8 cellular contexts compared by ENCODE assay signal in the genomic region with DNA sequence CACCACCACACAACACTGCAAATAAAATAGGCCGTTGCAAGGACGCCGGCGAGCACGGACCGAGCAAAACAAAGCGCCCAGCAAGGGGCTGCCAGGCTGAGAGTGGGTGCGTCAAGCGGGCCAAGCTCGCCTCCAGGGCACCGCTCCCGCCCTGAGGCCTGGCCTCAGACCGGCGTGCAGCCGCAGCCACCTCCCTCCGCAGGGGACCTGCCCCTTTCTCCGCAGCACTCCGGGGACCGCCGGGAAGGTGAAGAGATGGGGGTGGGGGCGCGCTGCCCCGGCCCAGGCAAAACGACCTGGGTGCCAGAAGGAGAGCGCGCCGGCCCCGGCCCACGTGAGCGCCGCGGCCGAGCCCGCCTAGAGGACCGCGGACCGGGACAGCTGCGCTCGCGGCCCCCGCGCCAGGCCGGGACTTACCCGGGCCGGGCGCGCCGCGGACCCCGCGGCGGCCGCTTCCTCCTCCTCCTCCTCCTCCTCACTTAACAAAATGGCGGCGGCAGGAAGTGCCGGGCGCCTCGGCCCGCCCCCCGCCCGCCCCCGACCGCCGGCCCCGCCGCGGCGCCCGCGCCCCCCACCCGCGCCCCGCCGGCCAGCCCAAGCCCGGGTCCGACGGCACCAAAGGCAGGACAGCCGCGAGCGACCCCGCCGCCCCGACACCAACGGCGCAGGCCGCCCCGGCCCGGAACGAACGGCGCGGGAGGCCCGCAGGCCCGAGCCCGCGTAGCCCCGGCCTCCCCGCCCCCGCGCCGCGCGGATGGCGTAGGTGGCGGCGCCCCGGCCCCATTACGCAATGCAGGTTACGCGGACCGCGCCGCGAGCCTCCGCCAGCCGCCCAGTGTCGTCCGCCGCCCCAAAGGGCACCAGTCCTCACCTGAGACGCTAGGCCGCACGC. TPM values are rescaled to one million over a fixed set of nuclear protein-coding genes. Genes with fewer than 3 reads are reported as not detected.
DNase-seq lines count a peak whose midpoint lies in the region; ATAC-seq and TF ChIP-seq lines count a peak whose summit lies in the region.

No MANE protein-coding gene starts in this region.

- peak overlapping the region; percentile 1 for H4K5ac ChIP-seq in IMR-90 (ENCODE audit: low read depth, low read length)

- H3K9me1 ChIP-seq in IMR-90 (ENCODE audit: insufficient read depth, low read length), result peaks cover 17% of the 10 kb centered on the region

- peak overlapping the region; percentile 0; the same call in 1 of the 2 replicates for H3K18ac ChIP-seq in IMR-90 (ENCODE audit: low read depth, low read length)

- peak overlapping the region; percentile 88 for H3K4ac ChIP-seq in IMR-90 (ENCODE audit: low read depth, low read length)

- BruUV-seq in IMR-90 (replicated peaks; lab: Mats Ljungman, UMichigan), result no TSS peak

- peak overlapping the region; percentile 79 to 99 (median 96) for H3K4me3 ChIP-seq in BLaER1 treated with 17β-estradiol and CSF1 and Interleukin-3, amounts not matched to agents 10 nM and 100 nM
- H3K4me3 ChIP-seq in IMR-90 (ENCODE audit: insufficient read depth, low read depth, low read length), result peak overlapping the region; percentile 80

- H3K9me3 ChIP-seq in BLaER1 treated with 17β-estradiol and CSF1 and Interleukin-3, amounts not matched to agents 10 nM and 100 nM (replicated peaks in 1 of 11), result no peaks in the 10 kb centered on the region
- H3K9me3 ChIP-seq in IMR-90 (ENCODE audit: control insufficient read depth, insufficient read depth, low read length), result no peaks in the 10 kb centered on the region

- in situ Hi-C loops in IMR-90 (cut with MboI; ENCODE audit: low sequenced_read_pairs), result no loop called here

- H3K36me3 Mint-ChIP-seq in brain, result peaks cover 28% of the 10 kb centered on the region

- peak overlapping the region; percentile 0; the same call in 1 of the 3 replicates for H2BK15ac ChIP-seq in IMR-90 (ENCODE audit: low read depth, low read length)

- peak overlapping the region; percentile 4 to 26; a peak in 1 of 4 replicates for H4K8ac ChIP-seq in IMR-90 (ENCODE audit: low read depth in 2 of 2, low read length in 2 of 2)

- peak overlapping the region; percentile 97 for H2AFZ ChIP-seq in IMR-90 (replicated peaks; ENCODE audit: low read length, poor library complexity)

- H2BK120ac ChIP-seq in IMR-90 (ENCODE audit: low read depth, low read length), result peak overlapping the region; percentile 43

- 1% methylated on average over 27 of the region's 122 CpGs; no CpG with 5 or more reads in 1 of the 2 experiments for WGBS in IMR-90 (ENCODE audit: extremely low coverage in 2 of 2, insufficient read length in 1 of 2), 2 experiments

- H3K36me3 ChIP-seq in BLaER1 treated with 17β-estradiol and CSF1 and Interleukin-3, amounts not matched to agents 10 nM and 100 nM, result peaks cover 4 to 24% (median 11%) of the 10 kb centered on the region in 11 experiments; a peak in 11 of 22 replicates
- H3K36me3 ChIP-seq in IMR-90 (ENCODE audit: control insufficient read depth, insufficient read depth, low read length), result no peaks in the 10 kb centered on the region

- H3K9me3 Mint-ChIP-seq in brain, result peaks cover 0 to 6% (median 0%) of the 10 kb centered on the region in 5 experiments

- peak overlapping the region; percentile 21 for H3K23ac ChIP-seq in IMR-90 (ENCODE audit: low read depth, low read length)

- H3K27ac Mint-ChIP-seq in brain, result peak overlapping the region; percentile 93 to 99 (median 95)

- POLR2A ChIA-PET in IMR-90 (lab: Charles Lee; ENCODE audit: unreplicated experiment), result no interaction called here

- H2BK20ac ChIP-seq in IMR-90 (ENCODE audit: low read depth, low read length), result no peak overlapping the region

- H3K9ac ChIP-seq in BLaER1 treated with 17β-estradiol and CSF1 and Interleukin-3, amounts not matched to agents 10 nM and 100 nM, result peak overlapping the region; percentile 97 to 100 (median 99)
- peak overlapping the region; percentile 93 for H3K9ac ChIP-seq in IMR-90 (ENCODE audit: low read depth, low read length)

- H2AK9ac ChIP-seq in IMR-90 (replicated peaks; ENCODE audit: low read depth, low read length, poor library complexity), result peak overlapping the region; percentile 98

- peaks cover 48 to 92% (median 54%) of the 10 kb centered on the region in 11 experiments for H4K20me1 ChIP-seq in BLaER1 treated with 17β-estradiol and CSF1 and Interleukin-3, amounts not matched to agents 10 nM and 100 nM
- H4K20me1 ChIP-seq in IMR-90 (ENCODE audit: insufficient read depth, low read length), result peaks cover 49% of the 10 kb centered on the region

- H2AK5ac ChIP-seq in IMR-90 (ENCODE audit: low read depth, low read length), result peak overlapping the region; percentile 86

- intact Hi-C loops in IMR-90 (cut with micrococcal nuclease), result loop anchor here (2.0 kb wide), 1 partner anchor 67 kb away; no protein-coding TSS in a partner anchor

- H3K14ac ChIP-seq in IMR-90 (replicated peaks; ENCODE audit: low read depth, low read length), result peak overlapping the region; percentile 89

- peak overlapping the region; percentile 76 for H4K91ac ChIP-seq in IMR-90 (ENCODE audit: insufficient read depth, low read depth, low read length)

- no peak for TF ChIP-seq CTCF in IMR-90 (conservative IDR thresholded peaks at IDR 0.05; ENCODE audit: low read depth, low read length)
- TF ChIP-seq CTCF in brain (conservative IDR thresholded peaks at IDR 0.05), result no peak

- DNase-seq in IMR-90 (no peak), UCSD-AML1 (lab: John Stamatoyannopoulos, UW; ENCODE audit: unreplicated experiment) (peak; percentile 59), iris pigment epithelial cell (ENCODE audit: low read depth) (peak; percentile 44), OCI-M2 (lab: John Stamatoyannopoulos, UW; ENCODE audit: unreplicated experiment) (no peak)
- DNase-seq in stimulated activated CD4-positive, alpha-beta T cell treated with anti-CD3 and anti-CD28 coated beads, Interleukin-12 subunit alpha, Interleukin-12 subunit beta, amount 100 ng/mL, for 48 hours (ENCODE audit: low read depth in 2 of 3, low spot score in 1 of 3), result peak in 2 of 3 donors; percentile 25 to 52

- peak overlapping the region; percentile 81 to 99 (median 96) for H3K4me2 ChIP-seq in BLaER1 treated with 17β-estradiol and CSF1 and Interleukin-3, amounts not matched to agents 10 nM and 100 nM
- H3K4me2 ChIP-seq in IMR-90 (ENCODE audit: low read depth, low read length), result peak overlapping the region; percentile 92

- H2BK5ac ChIP-seq in IMR-90 (ENCODE audit: low read depth, low read length, poor library complexity, severe bottlenecking), result peak overlapping the region; percentile 91

- ATAC-seq in GM19455 (IDR thresholded peaks at IDR 0.05; ENCODE audit: unreplicated experiment) (peak; percentile 42), IMR-90 (ENCODE audit: low read depth) (peak; percentile 63)

- TF ChIP-seq RAD21 in IMR-90 (IDR thresholded peaks at IDR 0.05; ENCODE audit: low read length), result no peak

- H3K27me3 ChIP-seq in BLaER1 treated with 17β-estradiol and CSF1 and Interleukin-3, amounts not matched to agents 10 nM and 100 nM, result no peaks in the 10 kb centered on the region
- no peaks in the 10 kb centered on the region for H3K27me3 ChIP-seq in IMR-90 (ENCODE audit: control insufficient read depth, insufficient read depth, low read length)

- CTCF ChIA-PET in IMR-90 (lab: Yijun Ruan, JAX), result no interaction called here

- peak overlapping the region; percentile 65 for H3K56ac ChIP-seq in IMR-90 (ENCODE audit: extremely low read depth, insufficient read depth, low read length)

- H3K27ac ChIP-seq in BLaER1 treated with 17β-estradiol and CSF1 and Interleukin-3, amounts not matched to agents 10 nM and 100 nM, result peak overlapping the region; percentile 95 to 100 (median 99)
- H3K27ac ChIP-seq in IMR-90 (ENCODE audit: insufficient read depth, low read length), result peak overlapping the region; percentile 96

- H3K4me1 Mint-ChIP-seq in brain, result peaks cover 60% of the 10 kb centered on the region

- TF ChIP-seq POLR2A in IMR-90 (IDR thresholded peaks at IDR 0.05; ENCODE audit: low read depth, low read length), result peak; percentile 54

- peaks cover 6% of the 10 kb centered on the region for H3K27me3 Mint-ChIP-seq in brain

- peaks cover 58 to 70% (median 64%) of the 10 kb centered on the region in 10 experiments for H3K4me1 ChIP-seq in BLaER1 treated with 17β-estradiol and CSF1 and Interleukin-3, amounts not matched to agents 10 nM and 100 nM
- peaks cover 14% of the 10 kb centered on the region for H3K4me1 ChIP-seq in IMR-90 (ENCODE audit: control insufficient read depth, insufficient read depth, low read length)

- peaks cover 9 to 43% of the 10 kb centered on the region in 2 experiments for H3K79me1 ChIP-seq in IMR-90 (ENCODE audit: low read depth in 1 of 2, low read length in 2 of 2)

- dilution Hi-C loops in IMR-90 (cut with HindIII; ENCODE audit: low sequenced_read_pairs, unreplicated experiment), result no loop called here

- peak overlapping the region; percentile 94 to 100 (median 98) for H3K4me3 Mint-ChIP-seq in brain

TF ChIP-seq in IMR-90, 13 proteins besides CTCF, POLR2A, EP300 and RAD21:
- TF ChIP-seq CHD1 (IDR thresholded peaks at IDR 0.05; ENCODE audit: low read depth, low read length) (peak; percentile 16; the same call in 1 of the 2 replicates), CEBPB (IDR thresholded peaks at IDR 0.05; ENCODE audit: low read depth, low read length) (peak; percentile 97), MXI1 (IDR thresholded peaks at IDR 0.05; ENCODE audit: borderline replicate concordance, low read depth, low read length) (no peak)

RNA-seq across cellular contexts. Expression of gene BRD4, which starts 0.7 kb away (rescaled TPM):
- 7.0 and 7.2 TPM in 2 replicates for total RNA-seq in IMR-90 (2012; rRNA removed)
- polyA plus RNA-seq in IMR-90 (2012; rRNA removed), result 19.9 and 21.1 TPM in 2 replicates
- 9.0 and 15.0 TPM in 2 replicates for polyA plus RNA-seq in IMR-90 (2012; cell fraction: cytosol; rRNA removed)
- 29.5 and 41.2 TPM in 2 replicates for polyA plus RNA-seq in IMR-90 (2012; cell fraction: nucleus; rRNA removed; ENCODE audit: low replicate concordance)
- 46.0 TPM for polyA plus RNA-seq in brain (ENCODE audit: insufficient read depth, low read depth, low replicate concordance)

RNA-seq across cellular contexts. Expression of gene AKAP8, which starts 47.9 kb away (rescaled TPM):
- 12.2 and 16.9 TPM in 2 replicates for total RNA-seq in IMR-90 (2012; rRNA removed)
- polyA plus RNA-seq in IMR-90 (2012; rRNA removed), result 13.4 and 14.8 TPM in 2 replicates
- polyA plus RNA-seq in IMR-90 (2012; cell fraction: cytosol; rRNA removed), result 7.5 and 7.6 TPM in 2 replicates
- polyA plus RNA-seq in IMR-90 (2012; cell fraction: nucleus; rRNA removed; ENCODE audit: low replicate concordance), result 49.7 and 58.6 TPM in 2 replicates
- 5.4 TPM for polyA plus RNA-seq in brain (ENCODE audit: insufficient read depth, low read depth, low replicate concordance)

Comparison
In these comparisons a context has a peak if more than half of its experiments do, and no peak if none do; other contexts are left out.
1. DNase-seq: peak in UCSD-AML1 (single experiment), iris pigment epithelial cell (single experiment) and stimulated activated CD4-positive, alpha-beta T cell treated with anti-CD3 and anti-CD28 coated beads, Interleukin-12 subunit alpha, Interleukin-12 subunit beta, amount 100 ng/mL, for 48 hours (2 of 3); none in IMR-90 (single experiment) and OCI-M2 (single experiment).